Comparison of ENCODE assay signal across 28 cellular contexts in the genomic region with DNA sequence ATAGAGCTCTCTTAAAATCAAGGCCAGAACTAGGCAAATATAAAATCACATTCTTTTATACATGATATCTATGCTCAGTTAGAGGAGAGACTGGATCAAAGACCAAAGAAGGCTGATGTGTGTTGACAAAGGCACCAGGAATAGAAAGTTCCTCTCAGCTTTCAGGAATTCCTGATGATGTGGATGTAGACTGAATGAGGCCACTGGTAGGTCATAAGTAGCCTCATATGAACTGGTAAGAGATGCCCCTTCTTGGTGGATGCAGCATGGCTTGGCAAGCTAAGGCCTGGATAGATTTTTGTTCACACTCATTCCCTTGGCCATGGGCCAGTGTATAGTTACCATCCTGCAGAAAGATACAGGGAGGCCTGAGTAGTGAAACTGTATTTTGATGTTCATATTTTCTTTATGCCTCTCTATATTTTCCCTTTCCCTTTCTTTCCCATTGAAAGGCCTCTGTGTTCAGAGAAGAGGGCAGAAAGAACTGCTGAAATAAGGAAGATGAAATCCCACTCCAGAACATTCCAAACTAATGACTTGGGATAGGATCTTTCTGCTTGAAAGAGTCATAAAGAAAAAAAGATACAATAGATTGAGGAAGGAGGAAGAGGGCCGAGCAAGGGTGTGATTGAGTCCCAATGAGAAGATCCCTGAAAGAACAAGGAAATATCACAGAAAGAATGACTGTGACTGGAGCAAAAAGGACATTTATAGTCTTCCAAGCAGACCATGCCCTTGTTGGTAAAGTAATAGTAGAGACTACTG.
DNase-seq lines count a peak whose midpoint lies in the region; ATAC-seq and TF ChIP-seq lines count a peak whose summit lies in the region.
"Had no signal": no experiment of that assay in that cellular context is flagged by ENCODE, and none has a peak within 500 bp of the region (broad histone marks: within the 10 kb centered on the region; RNA-seq: fewer than 3 reads in every experiment).

No MANE protein-coding gene starts in this region.

- no peaks in the 10 kb centered on the region for H3K27me3 ChIP-seq in ACC112 (ENCODE audit: insufficient read depth, low read length)
- no peaks in the 10 kb centered on the region for H3K27me3 ChIP-seq in adrenal gland
- no peaks in the 10 kb centered on the region for H3K27me3 ChIP-seq in Peyer's patch
- H3K27me3 ChIP-seq: BLaER1 treated with 17β-estradiol and CSF1 and Interleukin-3, amounts not matched to agents 10 nM and 100 nM; esophagus squamous epithelium; heart right ventricle; sigmoid colon; upper lobe of left lung had no signal

- H3K4me3 ChIP-seq in ACC112 (ENCODE audit: low read depth, low read length): no peak overlapping the region
- no peak overlapping the region for H3K4me3 ChIP-seq in adrenal gland
- no peak overlapping the region for H3K4me3 ChIP-seq in Peyer's patch
- H3K4me3 ChIP-seq: BLaER1 treated with 17β-estradiol and CSF1 and Interleukin-3, amounts not matched to agents 10 nM and 100 nM; esophagus squamous epithelium; heart right ventricle; left ventricle myocardium inferior; sigmoid colon; upper lobe of left lung had no signal

- H3K27ac ChIP-seq in ACC112 (ENCODE audit: low read depth, low read length) (peak overlapping the region; percentile 6; the same call in 1 of the 2 replicates), epithelial cell of prostate (peak overlapping the region; percentile 59), adrenal gland (no peak overlapping the region), Peyer's patch (no peak overlapping the region)
- H3K27ac ChIP-seq: BLaER1 treated with 17β-estradiol and CSF1 and Interleukin-3, amounts not matched to agents 10 nM and 100 nM; esophagus squamous epithelium; heart right ventricle; left ventricle myocardium inferior; parathyroid adenoma; sigmoid colon; upper lobe of left lung had no signal

- peaks cover 8% of the 10 kb centered on the region for H3K79me2 ChIP-seq in ACC112 (ENCODE audit: control insufficient read depth, insufficient read depth, low read length, unreplicated experiment)
- H3K79me2 ChIP-seq: parathyroid adenoma had no signal

- TF ChIP-seq POLR2A in adrenal gland (IDR thresholded peaks at IDR 0.05) (no peak), Peyer's patch (IDR thresholded peaks at IDR 0.05) (no peak)

- DNase-seq in NCI-H446 treated with DMSO at 0.1 percent for 48 hours (lab: John Stamatoyannopoulos, UW): peak; percentile 26
- no peak for DNase-seq in epithelial cell of prostate (ENCODE audit: low read depth, low spot score)
- peak; percentile 64 for DNase-seq in kidney tubule cell (ENCODE audit: low spot score)
- no peak for DNase-seq in adrenal gland
- DNase-seq in NCI-H2107 treated with DMSO at 0.1 percent for 48 hours (lab: John Stamatoyannopoulos, UW; ENCODE audit: unreplicated experiment): no peak
- no peak for DNase-seq in Peyer's patch
- DNase-seq: activated naive CD4-positive, alpha-beta T cell treated with Interleukin-2 at 50 U/mL for 16 hours; activated T-cell treated with anti-CD3 and anti-CD28 coated beads, Interleukin-2, amount 50 U/mL, for 48 hours; amniotic stem cell; Calu3; cerebellar nuclear complex; effector memory CD4-positive, alpha-beta T cell; esophagus squamous epithelium; H7; heart right ventricle; Karpas-422; left ventricle myocardium inferior; NCI-H1048; NCI-H187 treated with DMSO at 0.1 percent for 48 hours; NCI-H345; SHP77; sigmoid colon; SW 1271; upper lobe of left lung had no signal

- TF ChIP-seq CTCF in adrenal gland (IDR thresholded peaks at IDR 0.05) (no peak), Peyer's patch (IDR thresholded peaks at IDR 0.05) (no peak)

- 90 to 96% (median 93%) methylated on average over 1 of the region's 1 CpG for WGBS in adrenal gland, 4 donors

- no peaks in the 10 kb centered on the region for H3K9me3 ChIP-seq in adrenal gland (replicated peaks in 1 of 3)
- H3K9me3 ChIP-seq in Peyer's patch: no peaks in the 10 kb centered on the region
- H3K9me3 ChIP-seq: BLaER1 treated with 17β-estradiol and CSF1 and Interleukin-3, amounts not matched to agents 10 nM and 100 nM; esophagus squamous epithelium; heart right ventricle; sigmoid colon; upper lobe of left lung had no signal

- no peak for ATAC-seq in GM21786 (IDR thresholded peaks at IDR 0.05; ENCODE audit: unreplicated experiment)

- H3K4me1 ChIP-seq in ACC112 (ENCODE audit: control insufficient read depth, insufficient read depth, low read length, unreplicated experiment) (peaks cover 13% of the 10 kb centered on the region), adrenal gland (replicated peaks in 1 of 2) (no peaks in the 10 kb centered on the region), Peyer's patch (no peaks in the 10 kb centered on the region)
- H3K4me1 ChIP-seq: BLaER1 treated with 17β-estradiol and CSF1 and Interleukin-3, amounts not matched to agents 10 nM and 100 nM; heart right ventricle; left ventricle myocardium inferior; parathyroid adenoma; sigmoid colon; upper lobe of left lung had no signal

- H2AFZ ChIP-seq in ACC112 (ENCODE audit: low read length, unreplicated experiment): no peak overlapping the region
- H2AFZ ChIP-seq: parathyroid adenoma had no signal

- H3K36me3 ChIP-seq in ACC112 (ENCODE audit: insufficient read depth, low read length): no peaks in the 10 kb centered on the region
- H3K36me3 ChIP-seq in adrenal gland (replicated peaks in 1 of 2): no peaks in the 10 kb centered on the region
- H3K36me3 ChIP-seq in Peyer's patch: no peaks in the 10 kb centered on the region
- H3K36me3 ChIP-seq: BLaER1 treated with 17β-estradiol and CSF1 and Interleukin-3, amounts not matched to agents 10 nM and 100 nM; esophagus squamous epithelium; heart right ventricle; left ventricle myocardium inferior; sigmoid colon; upper lobe of left lung had no signal

- intact Hi-C loops in adrenal gland (cut with DNase I): loop anchor here in 1 of 2 donors (10.0 kb wide), 1 partner anchor 62 kb away; no protein-coding TSS in a partner anchor

Comparison
In these comparisons a context has a peak if more than half of its experiments do, and no peak if none do; other contexts are left out.
1. H3K27ac ChIP-seq: peak in ACC112 (single experiment) and epithelial cell of prostate (single experiment); none in adrenal gland (0 of 5) and Peyer's patch (0 of 4).
2. DNase-seq: peak in NCI-H446 treated with DMSO at 0.1 percent for 48 hours (single experiment) and kidney tubule cell (single experiment); none in epithelial cell of prostate (single experiment), adrenal gland (0 of 7), NCI-H2107 treated with DMSO at 0.1 percent for 48 hours (single experiment) and Peyer's patch (0 of 3).